In the genomic region with DNA sequence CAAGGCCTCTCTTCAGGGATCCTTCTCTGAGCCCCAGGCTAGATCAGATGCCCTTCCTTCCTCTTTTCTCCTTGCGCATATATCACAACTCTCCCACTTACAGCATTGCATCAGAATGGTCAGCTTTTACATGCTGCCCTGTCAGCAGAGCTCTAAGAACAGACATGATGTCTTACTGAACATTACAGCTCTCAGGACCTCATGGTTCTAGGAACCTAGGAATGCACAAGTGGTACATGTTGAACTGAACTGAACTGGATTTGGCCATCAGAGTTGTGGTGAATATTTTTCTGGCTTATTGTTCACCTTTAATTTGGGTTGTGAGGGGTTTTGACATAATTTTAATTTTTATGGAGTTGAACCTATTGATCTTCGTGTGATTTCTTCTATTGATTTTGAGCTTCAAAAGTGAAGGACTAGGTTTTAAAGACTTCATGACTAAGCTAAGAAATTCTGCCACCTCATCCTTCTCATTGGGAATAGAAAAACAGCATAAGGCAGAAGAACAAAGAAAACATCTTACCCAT, we compare ENCODE assay signal across 1 cellular context.
TF ChIP-seq lines count a peak whose summit lies in the region.

No MANE protein-coding gene starts in this region.

TF ChIP-seq in HCT116, 20 proteins besides CTCF, POLR2A, EP300 and RAD21:
- TF ChIP-seq EGR1 (IDR thresholded peaks at IDR 0.05; ENCODE audit: low read depth) (no peak), EZH2phosphoT487 (IDR thresholded peaks at IDR 0.05; ENCODE audit: borderline replicate concordance) (no peak), EZH2 (IDR thresholded peaks at IDR 0.05) (no peak), YY1 (IDR thresholded peaks at IDR 0.05; ENCODE audit: extremely low read depth, insufficient replicate concordance, low read depth, low read length) (no peak), CBX3 (IDR thresholded peaks at IDR 0.05; ENCODE audit: low read depth) (no peak), JUND (IDR thresholded peaks at IDR 0.05) (no peak), POLR2AphosphoS5 (IDR thresholded peaks at IDR 0.05; ENCODE audit: low read depth, low read length) (no peak), SRF (IDR thresholded peaks at IDR 0.05; ENCODE audit: low read depth) (no peak), ELF1 (IDR thresholded peaks at IDR 0.05; ENCODE audit: borderline replicate concordance, low read depth) (no peak), SIN3A (IDR thresholded peaks at IDR 0.05; ENCODE audit: low read depth) (no peak), ZFX (IDR thresholded peaks at IDR 0.05) (no peak), CEBPB (IDR thresholded peaks at IDR 0.05; ENCODE audit: low read depth) (no peak), SP1 (IDR thresholded peaks at IDR 0.05; ENCODE audit: low read depth) (no peak)
- TF ChIP-seq, protein P1, sequence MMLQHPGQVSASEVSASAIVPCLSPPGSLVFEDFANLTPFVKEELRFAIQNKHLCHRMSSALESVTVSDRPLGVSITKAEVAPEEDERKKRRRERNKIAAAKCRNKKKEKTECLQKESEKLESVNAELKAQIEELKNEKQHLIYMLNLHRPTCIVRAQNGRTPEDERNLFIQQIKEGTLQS (IDR thresholded peaks at IDR 0.05): no peak
